Comparison of ENCODE assay signal across 9 cellular contexts in genomic region chr16:67720236-67720635, GRCh38. TPM values are rescaled to one million over a fixed set of nuclear protein-coding genes. Genes with fewer than 3 reads are reported as not detected.
A peak's percentile ranks its signal among the peaks of the same experiment; 100 is the strongest.
DNase-seq lines count a peak whose midpoint lies in the region; ATAC-seq, FAIRE-seq and TF ChIP-seq lines count a peak whose summit lies in the region.
"Had no signal": no experiment of that assay in that cellular context is flagged by ENCODE, and none has a peak within 500 bp of the region (broad histone marks: within the 10 kb centered on the region; RNA-seq: fewer than 3 reads in every experiment).

No MANE protein-coding gene starts in this region.

- H3K27ac ChIP-seq in GM12878 (ENCODE audit: control insufficient read depth, insufficient read depth), result no peak overlapping the region
- no peak overlapping the region for H3K27ac ChIP-seq in mesendoderm (ENCODE audit: low read depth, low read length)
- peak overlapping the region; percentile 80 to 92 (median 85) for H3K27ac ChIP-seq in upper lobe of left lung

- H3K4me2 ChIP-seq in GM12878 (ENCODE audit: control insufficient read depth, insufficient read depth), result peak overlapping the region; percentile 95
- H3K4me2 ChIP-seq in mesendoderm (ENCODE audit: low read length), result peak overlapping the region; percentile 95

- H3K27me3 ChIP-seq in GM12878 (replicated peaks in 1 of 2; ENCODE audit: control insufficient read depth in 2 of 2, insufficient read depth in 2 of 2, low read length in 1 of 2) (no peaks in the 10 kb centered on the region), mesendoderm (ENCODE audit: insufficient read depth, low read length, poor library complexity) (no peaks in the 10 kb centered on the region), upper lobe of left lung (no peaks in the 10 kb centered on the region)

- ATAC-seq in GM12878 (no peak), upper lobe of left lung (ENCODE audit: low FRiP score in 2 of 2) (no peak), HG03432 (IDR thresholded peaks at IDR 0.05; ENCODE audit: unreplicated experiment) (no peak)

- SMC1A ChIA-PET in GM12878 (lab: Charles Lee; ENCODE audit: uncharacterized antibody, unreplicated experiment), result interaction anchor here (1.2 to 1.6 kb wide), 4 partner anchors 19 to 86 kb away, joined by 3 to 6 read pairs (median 4); partner anchors contain the start of genes RANBP10 and TSNAXIP1

- no peaks in the 10 kb centered on the region for H4K20me1 ChIP-seq in GM12878 (ENCODE audit: control insufficient read depth, insufficient read depth)

- no peak for TF ChIP-seq CTCF in GM12878 (IDR thresholded peaks at IDR 0.05 in 2 of 3, conservative IDR thresholded peaks at IDR 0.05 in 1 of 3; ENCODE audit: control insufficient read depth in 2 of 3, extremely low read depth in 1 of 3, insufficient read depth in 1 of 3, low read depth in 3 of 3, low read length in 3 of 3)
- TF ChIP-seq CTCF in upper lobe of left lung (IDR thresholded peaks at IDR 0.05), result no peak

- peaks cover 8% of the 10 kb centered on the region for H3K79me1 ChIP-seq in mesendoderm (ENCODE audit: low read length)

- H3K18ac ChIP-seq in mesendoderm (ENCODE audit: low read length), result no peak overlapping the region

- no peak overlapping the region for H4K8ac ChIP-seq in mesendoderm (ENCODE audit: low read depth, low read length)

- peak overlapping the region; percentile 90 for H3K56ac ChIP-seq in mesendoderm (ENCODE audit: low read length)

- no peak overlapping the region for H2BK5ac ChIP-seq in mesendoderm (ENCODE audit: low read length)

- H3K4me3 ChIP-seq in GM12878, result peak overlapping the region; percentile 82
- H3K4me3 ChIP-seq in mesendoderm (ENCODE audit: low read length), result no peak overlapping the region
- H3K4me3 ChIP-seq in upper lobe of left lung, result peak overlapping the region in 1 of 4 donors; percentile 90

- no peak overlapping the region for H2AFZ ChIP-seq in GM12878 (ENCODE audit: control insufficient read depth, low read depth, low read length)

- in situ Hi-C loops in GM12878 (cut with MboI), result no loop called here

- 0 out of 2 replicates have a peak, but pooled peaks have one; percentile 1 for TF ChIP-seq RAD21 in GM12878 (IDR thresholded peaks at IDR 0.05; ENCODE audit: insufficient read depth, low read depth, low read length)

- H3K4me1 ChIP-seq in GM12878 (ENCODE audit: control insufficient read depth, insufficient read depth, low read length) (peaks cover 5% of the 10 kb centered on the region; the same call in 1 of the 2 replicates), mesendoderm (ENCODE audit: control insufficient read depth, low read depth, low read length) (peaks cover 5% of the 10 kb centered on the region), upper lobe of left lung (peaks cover 17 to 41% (median 21%) of the 10 kb centered on the region in 4 donors)

- H3K4me1 Mint-ChIP-seq in activated naive CD4-positive, alpha-beta T cell treated with anti-CD3 and anti-CD28 coated beads, Interleukin-2, amount 50 U/mL, for 24 hours, result peaks cover 41% of the 10 kb centered on the region

- H2BK15ac ChIP-seq in mesendoderm (replicated peaks; ENCODE audit: low read depth), result no peak overlapping the region

- no peak for DNase-seq in activated naive CD4-positive, alpha-beta T cell treated with anti-CD3 and anti-CD28 coated beads, Interleukin-2, amount 50 U/mL, for 16 hours
- DNase-seq in GM12878 (ENCODE audit: low read depth, low spot score) (no peak), mesendoderm (no peak), upper lobe of left lung (no peak), C1 segment of cervical spinal cord (lab: John Stamatoyannopoulos, UW) (no peak), CD1c-positive myeloid dendritic cell (ENCODE audit: extremely low spot score) (no peak)
- DNase-seq: stimulated activated naive CD4-positive, alpha-beta T cell treated with Interleukin-2 at 50 U/mL for 16 hours had no signal

- no peak overlapping the region for H4K5ac ChIP-seq in mesendoderm (ENCODE audit: low read length)

- H3K9me3 ChIP-seq in GM12878 (replicated peaks; ENCODE audit: control insufficient read depth, insufficient read depth, low read length) (no peaks in the 10 kb centered on the region), upper lobe of left lung (no peaks in the 10 kb centered on the region)

- H3K79me2 ChIP-seq in GM12878 (ENCODE audit: control insufficient read depth, insufficient read depth, low read length) (peaks cover 21% of the 10 kb centered on the region), mesendoderm (ENCODE audit: control insufficient read depth, insufficient read depth, low read length) (peaks cover 11% of the 10 kb centered on the region)

- H3K36me3 ChIP-seq in GM12878 (ENCODE audit: control insufficient read depth in 2 of 2, insufficient read depth in 2 of 2, low read length in 1 of 2), result peaks cover 0 to 3% of the 10 kb centered on the region in 2 experiments; a peak in 1 of 4 replicates
- no peaks in the 10 kb centered on the region for H3K36me3 ChIP-seq in mesendoderm (ENCODE audit: control insufficient read depth, insufficient read depth, low read length)
- H3K36me3 ChIP-seq in upper lobe of left lung, result peaks cover 0 to 17% (median 10%) of the 10 kb centered on the region in 4 donors

- no peaks in the 10 kb centered on the region for H3K27me3 Mint-ChIP-seq in activated naive CD4-positive, alpha-beta T cell treated with anti-CD3 and anti-CD28 coated beads, Interleukin-2, amount 50 U/mL, for 24 hours

- peak overlapping the region; percentile 97 for H3K4me3 Mint-ChIP-seq in activated naive CD4-positive, alpha-beta T cell treated with anti-CD3 and anti-CD28 coated beads, Interleukin-2, amount 50 U/mL, for 24 hours

- POLR2A ChIA-PET in GM12878 (lab: Charles Lee), result interaction anchor here (1.0 to 2.6 kb wide), 4 partner anchors 8 to 125 kb away, joined by 3 to 8 read pairs (median 6); no protein-coding TSS in a partner anchor

- peak overlapping the region; percentile 97; the same call in 1 of the 2 replicates for H3K9ac ChIP-seq in GM12878 (ENCODE audit: control insufficient read depth, insufficient read depth, low read length)
- H3K9ac ChIP-seq in mesendoderm (ENCODE audit: low read length), result peak overlapping the region; percentile 81

- peak overlapping the region; percentile 97 for H3K27ac Mint-ChIP-seq in activated naive CD4-positive, alpha-beta T cell treated with anti-CD3 and anti-CD28 coated beads, Interleukin-2, amount 50 U/mL, for 24 hours

- RAD21 ChIA-PET in GM12878 (lab: Charles Lee; ENCODE audit: unreplicated experiment), result interaction anchor here (1.0 to 3.0 kb wide), 5 partner anchors 81 to 199 kb away, joined by 3 to 17 read pairs (median 7); partner anchors contain the start of genes RANBP10 and TSNAXIP1

- H2BK120ac ChIP-seq in mesendoderm (ENCODE audit: low read depth, low read length), result no peak overlapping the region

- peaks cover 2% of the 10 kb centered on the region for H3K36me3 Mint-ChIP-seq in activated naive CD4-positive, alpha-beta T cell treated with anti-CD3 and anti-CD28 coated beads, Interleukin-2, amount 50 U/mL, for 24 hours

- TF ChIP-seq POLR2A in GM12878 (IDR thresholded peaks at IDR 0.05; ENCODE audit: low read depth, low read length), result no peak
- no peak for TF ChIP-seq POLR2A in upper lobe of left lung (IDR thresholded peaks at IDR 0.05)

- 0% methylated on average over 1 of the region's 1 CpG for WGBS in GM12878 (ENCODE audit: insufficient coverage, insufficient replicate concordance, low lambda C conversion rate, missing lambda C conversion rate)
- no CpG with 5 or more reads among the region's 1 CpG for WGBS in mesendoderm (ENCODE audit: extremely low coverage, insufficient coverage, low lambda C conversion rate)
- WGBS in upper lobe of left lung, 2 donors, result 15 to 40% methylated on average over 1 of the region's 1 CpG

- CTCF ChIA-PET in GM12878 (lab: Yijun Ruan, JAX), result interaction anchor here (0.7 to 2.7 kb wide), 7 partner anchors 27 to 199 kb away, joined by 3 to 11 read pairs (median 4); no protein-coding TSS in a partner anchor

- BruUV-seq in GM12878 (replicated peaks; lab: Mats Ljungman, UMichigan), result no TSS peak

- no peak for FAIRE-seq in GM12878 (lab: Jason Lieb, UNC)

- intact Hi-C loops in GM12878 (cut with micrococcal nuclease; ENCODE audit: unreplicated experiment), result no loop called here

- TF ChIP-seq EP300 in GM12878 (IDR thresholded peaks at IDR 0.05; ENCODE audit: borderline replicate concordance in 1 of 2, control insufficient read depth in 1 of 2, low read depth in 2 of 2, low read length in 2 of 2), result no peak
- TF ChIP-seq EP300 in upper lobe of left lung (IDR thresholded peaks at IDR 0.05), result no peak

- H3K9me3 Mint-ChIP-seq in activated naive CD4-positive, alpha-beta T cell treated with anti-CD3 and anti-CD28 coated beads, Interleukin-2, amount 50 U/mL, for 24 hours, result no peaks in the 10 kb centered on the region

- H3K4ac ChIP-seq in mesendoderm (ENCODE audit: low read depth, low read length), result no peak overlapping the region

- H3K23ac ChIP-seq in mesendoderm (ENCODE audit: low read length), result no peak overlapping the region

- no peak overlapping the region for H2AK5ac ChIP-seq in mesendoderm (ENCODE audit: low read length)

RNA-seq across cellular contexts. Expression of gene GFOD2, which starts 1.1 kb away (rescaled TPM):
- 17.8 and 19.1 TPM in 2 replicates for total RNA-seq in GM12878 (2013; cell fraction: nucleolus; rRNA removed)
- total RNA-seq in GM12878 (2014; rRNA removed), result 11.8 and 13.7 TPM in 2 replicates
- 10.3 and 10.7 TPM in 2 replicates for total RNA-seq in GM12878 (2014; rRNA removed; fragmentation: Illumina TruSeq; extraction: Trizol)
- 15.5 and 16.1 TPM in 2 replicates for total RNA-seq in GM12878 (2021)
- 2.9 TPM for polyA plus RNA-seq in GM12878 (2011; ENCODE audit: low read depth)
- polyA plus RNA-seq in GM12878 (2011; rRNA removed), result 9.1 and 12.4 TPM in 2 replicates
- 14.7 and 16.8 TPM in 2 replicates for polyA plus RNA-seq in GM12878 (2011; cell fraction: cytosol; rRNA removed)
- polyA plus RNA-seq in GM12878 (2011; cell fraction: nucleus; rRNA removed), result 10.3 and 10.8 TPM in 2 replicates
- polyA plus RNA-seq in GM12878 (2012), result 6.1 and 6.7 TPM in 2 replicates
- 5.3 and 8.8 TPM in 2 replicates for polyA plus RNA-seq in GM12878 (2014; fragmentation: Illumina TruSeq; extraction: Trizol)
- 1 to 10 TPM; 2.0 to 2.2 TPM for polyA plus RNA-seq in GM12878 (2014; fragmentation: Nextera tagmentation; extraction: Ambion mirVana)
- polyA plus RNA-seq in GM12878 (2014; rRNA removed), result 15.9 and 16.2 TPM in 2 replicates
- 10 to 100 TPM; 11.7 to 12.5 TPM for polyA plus RNA-seq in GM12878 (2016; fragmentation: Nextera tagmentation; extraction: Ambion mirVana)
- polyA minus RNA-seq in GM12878 (2011; rRNA and poly(A)+ RNA removed), result 15.8 and 17.8 TPM in 2 replicates
- 5.2 and 5.4 TPM in 2 replicates for polyA minus RNA-seq in GM12878 (2011; cell fraction: cytosol; rRNA and poly(A)+ RNA removed)
- polyA minus RNA-seq in GM12878 (2011; cell fraction: nucleus; rRNA and poly(A)+ RNA removed), result 3.3 and 8.7 TPM in 2 replicates
- 12.3 TPM for polyA plus RNA-seq in mesendoderm (2013, experiment 1 of 2)
- 12.8 TPM for polyA plus RNA-seq in mesendoderm (2013, experiment 2 of 2)
- total RNA-seq in upper lobe of left lung, result 10 to 100 TPM; 14.3 to 21.0 (median 17.0) TPM

RNA-seq across cellular contexts. Expression of gene C16orf86, which starts 53.6 kb away (rescaled TPM):
- total RNA-seq in GM12878 (2013; cell fraction: nucleolus; rRNA removed), result 2.9 and 3.3 TPM in 2 replicates
- 1.7 and 3.3 TPM in 2 replicates for total RNA-seq in GM12878 (2014; rRNA removed)
- 0.55 and 0.89 TPM in 2 replicates for total RNA-seq in GM12878 (2014; rRNA removed; fragmentation: Illumina TruSeq; extraction: Trizol)
- total RNA-seq in GM12878 (2021), result 2.7 and 3.0 TPM in 2 replicates
- polyA plus RNA-seq in GM12878 (2011; ENCODE audit: low read depth), result 0.49 TPM
- 0.53 and 1.2 TPM in 2 replicates for polyA plus RNA-seq in GM12878 (2011; rRNA removed)
- polyA plus RNA-seq in GM12878 (2011; cell fraction: cytosol; rRNA removed), result 1.5 and 2.6 TPM in 2 replicates
- 6.1 and 6.6 TPM in 2 replicates for polyA plus RNA-seq in GM12878 (2011; cell fraction: nucleus; rRNA removed)
- polyA plus RNA-seq in GM12878 (2012), result 2.5 and 2.8 TPM in 2 replicates
- polyA plus RNA-seq in GM12878 (2014; fragmentation: Illumina TruSeq; extraction: Trizol), result 0.51 TPM in 1 of 2 replicates, not detected in the other
- under 1 TPM; 0.11 to 0.18 TPM for polyA plus RNA-seq in GM12878 (2014; fragmentation: Nextera tagmentation; extraction: Ambion mirVana)
- polyA plus RNA-seq in GM12878 (2014; rRNA removed), result 2.3 and 2.4 TPM in 2 replicates
- polyA plus RNA-seq in GM12878 (2016; fragmentation: Nextera tagmentation; extraction: Ambion mirVana), result 1 to 10 TPM; 2.0 to 3.2 TPM
- polyA minus RNA-seq in GM12878 (2011; rRNA and poly(A)+ RNA removed), result 0.88 TPM in 1 of 2 replicates, not detected in the other
- not detected in 2 replicates for polyA minus RNA-seq in GM12878 (2011; cell fraction: cytosol; rRNA and poly(A)+ RNA removed)
- 0.85 and 1.1 TPM in 2 replicates for polyA minus RNA-seq in GM12878 (2011; cell fraction: nucleus; rRNA and poly(A)+ RNA removed)
- polyA plus RNA-seq in mesendoderm (2013, experiment 1 of 2), result 0.49 TPM
- 0.29 TPM for polyA plus RNA-seq in mesendoderm (2013, experiment 2 of 2)
- total RNA-seq in upper lobe of left lung, result 10 to 100 TPM in 1 of 6 donors, 1 to 10 TPM in 5; 1.2 to 22.0 (median 5.2) TPM

RNA-seq across cellular contexts. Expression of gene ENKD1, which starts 53.7 kb away (rescaled TPM):
- total RNA-seq in GM12878 (2013; cell fraction: nucleolus; rRNA removed), result 6.3 and 8.3 TPM in 2 replicates
- total RNA-seq in GM12878 (2014; rRNA removed) (7.7 and 9.1 TPM in 2 replicates), GM12878 (2014; rRNA removed; fragmentation: Illumina TruSeq; extraction: Trizol) (2.5 TPM in 2 replicates), GM12878 (2021) (7.2 and 8.1 TPM in 2 replicates), upper lobe of left lung (10 to 100 TPM; 18.2 to 50.3 (median 28.5) TPM)
- polyA plus RNA-seq in GM12878 (2011; ENCODE audit: low read depth), result 0.60 TPM
- polyA plus RNA-seq in GM12878 (2011; rRNA removed) (2.8 and 5.2 TPM in 2 replicates), GM12878 (2014; fragmentation: Illumina TruSeq; extraction: Trizol) (0.30 and 0.97 TPM in 2 replicates), GM12878 (2014; fragmentation: Nextera tagmentation; extraction: Ambion mirVana) (1 to 10 TPM in 1 of 2 experiments, under 1 TPM in 1; 0.19 to 1.1 TPM), GM12878 (2014; rRNA removed) (6.8 and 11.4 TPM in 2 replicates), GM12878 (2016; fragmentation: Nextera tagmentation; extraction: Ambion mirVana) (1 to 10 TPM; 2.1 to 3.1 TPM)
- polyA plus RNA-seq in GM12878 (2011; cell fraction: cytosol; rRNA removed), result 5.4 and 9.3 TPM in 2 replicates
- 27.3 and 32.8 TPM in 2 replicates for polyA plus RNA-seq in GM12878 (2011; cell fraction: nucleus; rRNA removed)
- polyA plus RNA-seq in GM12878 (2012), result 5.5 and 6.9 TPM in 2 replicates
- polyA minus RNA-seq in GM12878 (2011; rRNA and poly(A)+ RNA removed), result 3.1 and 3.5 TPM in 2 replicates
- 2.0 and 3.7 TPM in 2 replicates for polyA minus RNA-seq in GM12878 (2011; cell fraction: cytosol; rRNA and poly(A)+ RNA removed)
- 1.8 and 4.6 TPM in 2 replicates for polyA minus RNA-seq in GM12878 (2011; cell fraction: nucleus; rRNA and poly(A)+ RNA removed)
- 4.8 TPM for polyA plus RNA-seq in mesendoderm (2013, experiment 1 of 2)
- 5.1 TPM for polyA plus RNA-seq in mesendoderm (2013, experiment 2 of 2)

RNA-seq across cellular contexts. Expression of gene PARD6A, which starts 59.5 kb away (rescaled TPM):
- total RNA-seq in GM12878 (2013; cell fraction: nucleolus; rRNA removed), result not detected in 2 replicates
- total RNA-seq in GM12878 (2014; rRNA removed) (8.0 and 9.1 TPM in 2 replicates), GM12878 (2014; rRNA removed; fragmentation: Illumina TruSeq; extraction: Trizol) (3.0 and 3.4 TPM in 2 replicates), GM12878 (2021) (6.2 and 7.5 TPM in 2 replicates), upper lobe of left lung (1 to 10 TPM; 2.1 to 9.3 (median 6.6) TPM)
- 0.98 TPM for polyA plus RNA-seq in GM12878 (2011; ENCODE audit: low read depth)
- polyA plus RNA-seq in GM12878 (2011; rRNA removed) (0.92 and 1.9 TPM in 2 replicates), GM12878 (2014; fragmentation: Illumina TruSeq; extraction: Trizol) (0.27 and 1.7 TPM in 2 replicates), GM12878 (2014; fragmentation: Nextera tagmentation; extraction: Ambion mirVana) (under 1 TPM; 0.42 to 0.62 TPM), GM12878 (2014; rRNA removed) (7.1 and 9.8 TPM in 2 replicates), GM12878 (2016; fragmentation: Nextera tagmentation; extraction: Ambion mirVana) (10 to 100 TPM in 1 of 2 experiments, 1 to 10 TPM in 1; 5.7 to 10.1 TPM)
- polyA plus RNA-seq in GM12878 (2011; cell fraction: cytosol; rRNA removed), result 3.5 and 6.3 TPM in 2 replicates
- 3.4 and 3.7 TPM in 2 replicates for polyA plus RNA-seq in GM12878 (2011; cell fraction: nucleus; rRNA removed)
- 3.4 and 3.7 TPM in 2 replicates for polyA plus RNA-seq in GM12878 (2012)
- 0.95 and 1.4 TPM in 2 replicates for polyA minus RNA-seq in GM12878 (2011; rRNA and poly(A)+ RNA removed)
- 1.5 and 1.9 TPM in 2 replicates for polyA minus RNA-seq in GM12878 (2011; cell fraction: cytosol; rRNA and poly(A)+ RNA removed)
- 1.5 and 2.2 TPM in 2 replicates for polyA minus RNA-seq in GM12878 (2011; cell fraction: nucleus; rRNA and poly(A)+ RNA removed)
- polyA plus RNA-seq in mesendoderm (2013, experiment 1 of 2), result 3.1 TPM
- polyA plus RNA-seq in mesendoderm (2013, experiment 2 of 2), result 3.3 TPM

Comparison
In these comparisons a context has a peak if more than half of its experiments do, and no peak if none do; other contexts are left out.
1. H3K27ac ChIP-seq: peak in upper lobe of left lung (4 of 4); none in GM12878 (single experiment) and mesendoderm (single experiment).